17 cellular contexts compared by ENCODE assay signal in the genomic region with DNA sequence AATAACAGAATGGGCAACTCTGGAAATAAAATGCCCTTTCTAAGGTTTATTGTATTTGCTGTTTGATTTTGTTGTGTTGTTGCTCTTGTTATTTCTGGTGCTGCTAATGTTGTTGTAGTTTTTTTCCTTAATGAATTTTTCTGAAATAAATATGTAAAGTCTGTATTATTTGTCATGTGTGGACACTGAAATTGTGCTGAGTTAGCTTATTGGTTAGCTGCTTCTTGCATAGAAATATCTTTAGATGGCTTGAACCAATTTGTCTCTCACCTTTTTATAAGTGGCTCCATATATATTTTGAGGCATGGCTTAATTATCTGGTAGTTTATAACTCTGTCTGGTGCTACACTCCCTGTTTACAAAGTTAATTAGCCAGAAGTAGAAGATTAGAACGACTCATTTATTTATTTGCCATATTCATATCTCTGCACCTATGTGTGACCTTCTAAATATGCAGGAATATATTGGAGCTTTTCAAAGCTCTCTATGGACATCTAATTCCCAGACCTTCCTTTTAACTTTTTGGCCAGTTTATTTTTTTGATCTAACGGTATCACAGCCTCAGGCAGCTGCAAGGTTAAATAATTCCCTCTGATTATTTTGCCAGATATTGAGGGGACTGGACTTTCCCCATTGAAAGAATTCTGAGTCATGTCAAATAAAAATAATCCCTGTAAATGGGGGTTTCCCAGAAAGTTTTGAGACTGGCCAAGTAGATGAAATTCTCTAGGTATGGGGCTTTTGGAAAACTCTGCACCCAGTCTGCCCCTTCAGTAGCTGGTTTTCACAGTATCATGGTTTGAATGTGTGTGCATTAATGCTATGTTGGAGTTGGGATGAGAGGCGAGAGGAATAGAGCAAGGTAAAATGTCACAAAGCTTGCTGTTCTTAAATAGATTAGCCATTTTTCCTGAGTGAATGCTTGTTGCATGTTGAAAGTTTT.
"Had no signal": no experiment of that assay in that cellular context is flagged by ENCODE, and none has a peak within 500 bp of the region (broad histone marks: within the 10 kb centered on the region; RNA-seq: fewer than 3 reads in every experiment).

No MANE protein-coding gene starts in this region.

- H3K27me3 ChIP-seq: brain microvascular endothelial cell, hepatocyte, left lung, pancreas, thyroid gland had no signal

- H3K9me3 ChIP-seq: pancreas, thyroid gland had no signal

- DNase-seq: activated CD4-positive, alpha-beta T cell treated with anti-CD3 and anti-CD28 coated beads, Interleukin-2, amount 50 U/mL, for 1 hour; activated CD8-positive, alpha-beta memory T cell treated with anti-CD3 and anti-CD28 coated beads for 24 hours; activated gamma-delta T cell treated with Interleukin-2 at 50 U/mL for 16 hours; activated naive CD8-positive, alpha-beta T cell treated with anti-CD3 and anti-CD28 coated beads for 36 hours; amygdala; brain microvascular endothelial cell; dermis blood vessel endothelial cell; effector memory CD8-positive, alpha-beta T cell; left lung; naive B cell; pancreas; stimulated activated CD4-positive, alpha-beta T cell treated with anti-CD3 and anti-CD28 coated beads, Interleukin-2, amount 100 ng/mL, for 48 hours; thyroid gland had no signal

- H3K27ac ChIP-seq: brain microvascular endothelial cell, epithelial cell of prostate, hepatocyte, left lung, pancreas, thyroid gland had no signal

- FAIRE-seq: keratinocyte, pancreas had no signal

- H3K4me2 ChIP-seq: hepatocyte had no signal

- H3K4me1 ChIP-seq: left lung, pancreas, thyroid gland had no signal

- H2AFZ ChIP-seq: hepatocyte had no signal

- ATAC-seq: effector memory CD8-positive, alpha-beta T cell; left lung; pancreas; stimulated activated memory B cell treated with anti-CD40 and anti-IgM and Interleukin-4, amounts not matched to agents 10 μg/mL and 1 μg/mL and 100 μg/mL, for 72 hours had no signal

- H3K36me3 ChIP-seq: brain microvascular endothelial cell, left lung, pancreas, thyroid gland had no signal

- H3K79me2 ChIP-seq: hepatocyte had no signal

- H3K4me3 ChIP-seq: hepatocyte, left lung, pancreas, thyroid gland had no signal
